Comparison of ENCODE assay signal across 13 cellular contexts in genomic region chr15:68258684-68259083, GRCh38. TPM values are rescaled to one million over a fixed set of nuclear protein-coding genes. Genes with fewer than 3 reads are reported as not detected.
DNase-seq lines count a peak whose midpoint lies in the region; ATAC-seq, FAIRE-seq and TF ChIP-seq lines count a peak whose summit lies in the region.
"Had no signal": no experiment of that assay in that cellular context is flagged by ENCODE, and none has a peak within 500 bp of the region (broad histone marks: within the 10 kb centered on the region; RNA-seq: fewer than 3 reads in every experiment).

No MANE protein-coding gene starts in this region.

- no peak overlapping the region for H3K9ac ChIP-seq in OCI-LY3 (ENCODE audit: low read length)

- no peak for ATAC-seq in GM18909 (IDR thresholded peaks at IDR 0.05; ENCODE audit: poor library complexity, unreplicated experiment)

- TF ChIP-seq EP300 in sigmoid colon (IDR thresholded peaks at IDR 0.05) (no peak), stomach (IDR thresholded peaks at IDR 0.05) (no peak)

- H3K4me3 ChIP-seq in OCI-LY3 (ENCODE audit: low read length), result no peak overlapping the region
- H3K4me3 ChIP-seq in bronchial epithelial cell (ENCODE audit: low read depth, low read length), result no peak overlapping the region
- no peak overlapping the region for H3K4me3 ChIP-seq in sigmoid colon
- H3K4me3 ChIP-seq in stomach, result no peak overlapping the region
- H3K4me3 ChIP-seq: PC-9, skin epidermis had no signal

- DNase-seq in GM03348 (ENCODE audit: low spot score) (peak; percentile 14), bronchial epithelial cell (ENCODE audit: low read depth) (peak; percentile 44), sigmoid colon (peak; percentile 75), stomach (no peak), NCI-H1048 (lab: John Stamatoyannopoulos, UW) (no peak), NCI-H2171 treated with DMSO at 0.1 percent for 48 hours (lab: John Stamatoyannopoulos, UW) (no peak)
- DNase-seq: Caco-2, H7, NCI-H2029 treated with DMSO at 0.1 percent for 48 hours, PC-9 had no signal

- no peak for TF ChIP-seq CTCF in OCI-LY3 (IDR thresholded peaks at IDR 0.05; ENCODE audit: low read depth, low read length)
- no peak for TF ChIP-seq CTCF in bronchial epithelial cell (IDR thresholded peaks at IDR 0.05; ENCODE audit: insufficient read depth, low read length, severe bottlenecking)
- TF ChIP-seq CTCF in sigmoid colon (IDR thresholded peaks at IDR 0.05), result no peak
- TF ChIP-seq CTCF in stomach (IDR thresholded peaks at IDR 0.05), result no peak

- H3K4me2 ChIP-seq in OCI-LY3 (ENCODE audit: low read length), result no peak overlapping the region
- H3K4me2 ChIP-seq: PC-9 had no signal

- peaks cover 11% of the 10 kb centered on the region; the same call in 1 of the 2 replicates for H3K4me1 ChIP-seq in OCI-LY3 (ENCODE audit: low read length)
- peaks cover 0 to 18% (median 13%) of the 10 kb centered on the region in 4 donors for H3K4me1 ChIP-seq in sigmoid colon
- peaks cover 5 to 16% (median 12%) of the 10 kb centered on the region in 4 donors for H3K4me1 ChIP-seq in stomach
- H3K4me1 ChIP-seq: Caco-2 had no signal

- no peak overlapping the region for H3K27ac ChIP-seq in OCI-LY3 (ENCODE audit: low read length)
- H3K27ac ChIP-seq in sigmoid colon, result peak overlapping the region in 3 of 4 donors; percentile 32 to 54 (median 52)
- peak overlapping the region in 1 of 5 donors; percentile 28 for H3K27ac ChIP-seq in stomach
- H3K27ac ChIP-seq: PC-9 had no signal

- H3K27me3 ChIP-seq in OCI-LY3 (ENCODE audit: low read depth, low read length) (no peaks in the 10 kb centered on the region), bronchial epithelial cell (ENCODE audit: control insufficient read depth, insufficient read depth, low read length) (no peaks in the 10 kb centered on the region), sigmoid colon (no peaks in the 10 kb centered on the region), stomach (no peaks in the 10 kb centered on the region)

- FAIRE-seq in bronchial epithelial cell (lab: Jason Lieb, UNC), result no peak

- H3K79me2 ChIP-seq in OCI-LY3 (ENCODE audit: low read length), result no peaks in the 10 kb centered on the region

- WGBS in sigmoid colon, 2 donors, result 71 to 79% methylated on average over 4 of the region's 4 CpGs
- WGBS in stomach, 5 donors, result 59 to 80% (median 75%) methylated on average over 4 of the region's 4 CpGs

- no peaks in the 10 kb centered on the region for H3K9me3 ChIP-seq in OCI-LY3 (ENCODE audit: insufficient read depth, low read length)
- H3K9me3 ChIP-seq in sigmoid colon, result no peaks in the 10 kb centered on the region
- no peaks in the 10 kb centered on the region for H3K9me3 ChIP-seq in stomach
- H3K9me3 ChIP-seq: Caco-2 had no signal

- intact Hi-C loops in sigmoid colon (cut with DNase I) (loop anchor here (10.0 kb wide), 1 partner anchor 416 kb away; no protein-coding TSS in a partner anchor), stomach (cut with DNase I; ENCODE audit: low total_unique reads) (loop anchor here (10.0 kb wide), 2 partner anchors 46 to 126 kb away; no protein-coding TSS in a partner anchor)

- no peaks in the 10 kb centered on the region for H4K20me1 ChIP-seq in OCI-LY3 (ENCODE audit: insufficient read depth, low read length)

- H3K36me3 ChIP-seq in OCI-LY3 (replicated peaks; ENCODE audit: low read depth, low read length), result no peaks in the 10 kb centered on the region
- no peaks in the 10 kb centered on the region for H3K36me3 ChIP-seq in bronchial epithelial cell (ENCODE audit: control insufficient read depth, insufficient read depth, low read length)
- H3K36me3 ChIP-seq in sigmoid colon, result no peaks in the 10 kb centered on the region
- H3K36me3 ChIP-seq in stomach, result no peaks in the 10 kb centered on the region

- TF ChIP-seq POLR2A in sigmoid colon (IDR thresholded peaks at IDR 0.05) (no peak), stomach (IDR thresholded peaks at IDR 0.05) (no peak)

- H2AFZ ChIP-seq in OCI-LY3 (ENCODE audit: low read depth, low read length), result peak overlapping the region; percentile 51; the same call in 1 of the 2 replicates
- H2AFZ ChIP-seq: PC-9 had no signal

RNA-seq across cellular contexts. Expression of gene FEM1B, which starts 18.9 kb away (rescaled TPM):
- 73.5 and 94.2 TPM in 2 replicates for total RNA-seq in bronchial epithelial cell
- 10 to 100 TPM; 54.7 to 64.2 (median 62.8) TPM for total RNA-seq in sigmoid colon
- polyA plus RNA-seq in sigmoid colon, result 10 to 100 TPM; 11.4 to 12.9 (median 11.6) TPM
- 10 to 100 TPM; 18.1 to 92.0 (median 31.2) TPM for total RNA-seq in stomach
- 10 to 100 TPM in 1 of 3 donors, 1 to 10 TPM in 2; 8.2 to 13.3 (median 9.9) TPM for polyA plus RNA-seq in stomach

RNA-seq across cellular contexts. Expression of gene CLN6, which starts 29.2 kb away (rescaled TPM):
- total RNA-seq in bronchial epithelial cell, result 6.1 and 8.2 TPM in 2 replicates
- 10 to 100 TPM in 3 of 4 donors, 1 to 10 TPM in 1; 9.3 to 17.4 (median 12.7) TPM for total RNA-seq in sigmoid colon
- polyA plus RNA-seq in sigmoid colon, result 10 to 100 TPM in 1 of 3 donors, 1 to 10 TPM in 2; 5.4 to 43.3 (median 7.2) TPM
- total RNA-seq in stomach, result 100 to 1,000 TPM in 1 of 5 donors, 10 to 100 TPM in 3, 1 to 10 TPM in 1; 6.4 to 151 (median 25.0) TPM
- 10 to 100 TPM in 1 of 3 donors, 1 to 10 TPM in 2; 8.7 to 17.1 (median 9.2) TPM for polyA plus RNA-seq in stomach

RNA-seq across cellular contexts. Expression of gene CALML4, which starts 53.6 kb away (rescaled TPM):
- total RNA-seq in bronchial epithelial cell (4.5 and 6.4 TPM in 2 replicates), sigmoid colon (10 to 100 TPM in 1 of 4 donors, 1 to 10 TPM in 3; 3.9 to 10.9 (median 5.4) TPM), stomach (10 to 100 TPM in 4 of 5 donors, 1 to 10 TPM in 1; 7.6 to 24.3 (median 14.9) TPM)
- polyA plus RNA-seq in sigmoid colon (100 to 1,000 TPM; 154 to 309 (median 214) TPM), stomach (10 to 100 TPM in 2 of 3 donors, 1 to 10 TPM in 1; 9.8 to 13.8 (median 12.1) TPM)

Comparison
In these comparisons a context has a peak if more than half of its experiments do, and no peak if none do; other contexts are left out.
1. DNase-seq: peak in GM03348 (single experiment), bronchial epithelial cell (single experiment) and sigmoid colon (single experiment); none in stomach (single experiment), NCI-H1048 (single experiment) and NCI-H2171 treated with DMSO at 0.1 percent for 48 hours (single experiment).